In the genomic region with DNA sequence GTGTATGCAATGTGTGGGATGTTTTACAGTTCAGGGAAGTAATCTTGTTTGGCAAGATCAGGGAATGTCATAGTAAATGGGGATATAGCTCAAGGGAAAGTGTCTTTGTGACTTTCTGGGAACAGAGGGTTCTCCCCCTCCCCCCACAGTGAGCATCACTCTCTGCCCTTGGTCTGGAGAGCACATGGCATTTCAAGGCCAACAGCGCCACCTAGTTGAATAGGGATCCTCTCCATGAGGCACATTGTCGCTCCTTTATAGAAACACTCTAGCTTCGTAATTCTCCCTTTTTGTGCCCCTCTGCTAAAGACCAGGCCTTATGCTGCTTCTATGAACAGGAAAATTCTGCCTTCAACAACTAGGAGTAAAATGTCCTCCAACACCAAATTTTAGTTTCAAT, we compare ENCODE assay signal across 12 cellular contexts. TPM values are rescaled to one million over a fixed set of nuclear protein-coding genes. Genes with fewer than 3 reads are reported as not detected.
A peak's percentile ranks its signal among the peaks of the same experiment; 100 is the strongest.
DNase-seq lines count a peak whose midpoint lies in the region; ATAC-seq, FAIRE-seq and TF ChIP-seq lines count a peak whose summit lies in the region.
"Had no signal": no experiment of that assay in that cellular context is flagged by ENCODE, and none has a peak within 500 bp of the region (broad histone marks: within the 10 kb centered on the region; RNA-seq: fewer than 3 reads in every experiment).

No MANE protein-coding gene starts in this region.

- peak; percentile 54 to 90; a peak in 3 of 6 replicates for ATAC-seq in A549
- no peak for ATAC-seq in gastrocnemius medialis
- ATAC-seq in psoas muscle, result no peak
- ATAC-seq: left ventricle myocardium superior had no signal

- WGBS in A549 (ENCODE audit: missing lambda C conversion rate), result 21% methylated on average over 3 of the region's 3 CpGs
- 85 to 86% (median 85%) methylated on average over 3 of the region's 3 CpGs for WGBS in psoas muscle, 3 donors

- H3K9me3 ChIP-seq in A549 (0 out of 3 replicates have a peak, but pooled peaks cover 5% of the 10 kb centered on the region), gastrocnemius medialis (peaks cover 0 to 12% (median 0%) of the 10 kb centered on the region in 3 donors), psoas muscle (peaks cover 26% of the 10 kb centered on the region)

- POLR2A ChIA-PET in A549 (lab: Yijun Ruan, JAX), result no interaction called here

- DNase-seq in A549 (ENCODE audit: low read depth in 1 of 2, low spot score in 1 of 2) (peak; percentile 24 to 77), EH (ENCODE audit: low read depth) (peak; percentile 36), NAMALWA (ENCODE audit: low spot score) (peak; percentile 73), brain microvascular endothelial cell (peak; percentile 3), gastrocnemius medialis (no peak), psoas muscle (no peak), GM20000 (ENCODE audit: low spot score) (no peak), GM03348 (ENCODE audit: low spot score) (no peak)
- DNase-seq: activated T-cell treated with anti-CD3 and anti-CD28 coated beads, Interleukin-2, amount 50 U/mL, for 24 hours; left ventricle myocardium superior; T-helper 1 cell had no signal

- H3K27me3 ChIP-seq in brain microvascular endothelial cell (replicated peaks) (no peaks in the 10 kb centered on the region), gastrocnemius medialis (no peaks in the 10 kb centered on the region), psoas muscle (ENCODE audit: insufficient read depth in 3 of 3, low read length in 2 of 3) (no peaks in the 10 kb centered on the region)

- no peak overlapping the region for H3K27ac ChIP-seq in A549
- H3K27ac ChIP-seq in brain microvascular endothelial cell, result no peak overlapping the region
- no peak overlapping the region for H3K27ac ChIP-seq in gastrocnemius medialis
- H3K27ac ChIP-seq in psoas muscle, result no peak overlapping the region

- TF ChIP-seq POLR2A in A549 (IDR thresholded peaks at IDR 0.05; ENCODE audit: low read length), result no peak
- no peak for TF ChIP-seq POLR2A in gastrocnemius medialis (IDR thresholded peaks at IDR 0.05)

- intact Hi-C loops in gastrocnemius medialis (cut with DNase I; ENCODE audit: low total_unique reads) (no loop called here), psoas muscle (cut with DNase I) (loop anchor here in 1 of 2 donors (10.0 kb wide), 1 partner anchor 82 kb away; no protein-coding TSS in a partner anchor)

- no peak overlapping the region for H3K4me3 ChIP-seq in A549
- no peak overlapping the region for H3K4me3 ChIP-seq in brain microvascular endothelial cell (ENCODE audit: low read depth, low read length)
- no peak overlapping the region for H3K4me3 ChIP-seq in gastrocnemius medialis
- H3K4me3 ChIP-seq in psoas muscle, result no peak overlapping the region

- TF ChIP-seq CTCF in A549 (IDR thresholded peaks at IDR 0.05), result peak; percentile 45
- TF ChIP-seq CTCF in brain microvascular endothelial cell (IDR thresholded peaks at IDR 0.05; ENCODE audit: low read depth, low read length, missing control alignments), result peak; percentile 42
- TF ChIP-seq CTCF in gastrocnemius medialis (IDR thresholded peaks at IDR 0.05 in 4 of 5, conservative IDR thresholded peaks at IDR 0.05 in 1 of 5), result no peak
- no peak for TF ChIP-seq CTCF in psoas muscle (IDR thresholded peaks at IDR 0.05)
- TF ChIP-seq CTCF in GM20000 (IDR thresholded peaks at IDR 0.05; ENCODE audit: extremely low read depth, missing control alignments), result no peak

- CTCF ChIA-PET in A549 (lab: Yijun Ruan, JAX), result interaction anchor here (0.8 to 1.7 kb wide), 10 partner anchors 10 to 1141 kb away, joined by 3 to 6 read pairs (median 3); no protein-coding TSS in a partner anchor

- H3K4me1 ChIP-seq in A549 (no peaks in the 10 kb centered on the region), gastrocnemius medialis (no peaks in the 10 kb centered on the region), psoas muscle (no peaks in the 10 kb centered on the region)

- H3K36me3 ChIP-seq in brain microvascular endothelial cell (replicated peaks) (no peaks in the 10 kb centered on the region), gastrocnemius medialis (no peaks in the 10 kb centered on the region), psoas muscle (ENCODE audit: insufficient read depth in 1 of 2, low read depth in 1 of 2) (no peaks in the 10 kb centered on the region)

- H3K4me2 ChIP-seq in A549, result no peak overlapping the region

- FAIRE-seq in A549 (lab: Jason Lieb, UNC), result no peak
- FAIRE-seq: HTR-8/SVneo had no signal

- in situ Hi-C loops in brain microvascular endothelial cell (cut with HindIII; ENCODE audit: low pct_ligation_motif_present, low sequenced_read_pairs) (no loop called here), gastrocnemius medialis (cut with MboI; ENCODE audit: low sequenced_read_pairs in 4 of 4) (no loop called here)

- TF ChIP-seq EP300 in A549 (IDR thresholded peaks at IDR 0.05), result no peak

- TF ChIP-seq RAD21 in A549 (conservative IDR thresholded peaks at IDR 0.05 in 1 of 2, IDR thresholded peaks at IDR 0.05 in 1 of 2), result peak; percentile 61 to 82

TF ChIP-seq in A549, 52 proteins besides CTCF, POLR2A, EP300 and RAD21:
- TF ChIP-seq ESRRA (IDR thresholded peaks at IDR 0.05; ENCODE audit: borderline replicate concordance, low read length) (no peak), SMC3 (IDR thresholded peaks at IDR 0.05) (peak; percentile 28; the same call in 1 of the 3 replicates), MAX (IDR thresholded peaks at IDR 0.05) (peak; percentile 70)

RNA-seq across cellular contexts. Expression of gene ARNT2, which starts 37.1 kb away (rescaled TPM):
- 17.0 and 25.3 TPM in 2 replicates for polyA plus RNA-seq in A549 (2011; rRNA removed)
- polyA plus RNA-seq in A549 (2012; cell fraction: cytosol; rRNA removed), result 8.3 and 10.9 TPM in 2 replicates
- polyA plus RNA-seq in A549 (2012; cell fraction: nucleus; rRNA removed), result 9.9 and 14.0 TPM in 2 replicates
- polyA plus RNA-seq in A549 (2017; fragmentation: RNase III; extraction: RNeasy Plus Mini Kit Qiagen cat#74134 plus additional on column Dnase treatment), result 8.9 to 10.1 TPM (median 9.8 TPM) in 3 replicates
- 30.1 and 36.5 TPM in 2 replicates for polyA minus RNA-seq in A549 (2011; rRNA and poly(A)+ RNA removed)
- 10 to 100 TPM in 1 of 4 donors, 1 to 10 TPM in 3; 4.1 to 23.5 (median 6.6) TPM for total RNA-seq in gastrocnemius medialis
- total RNA-seq in psoas muscle, result 10 to 100 TPM in 2 of 4 donors, 1 to 10 TPM in 2; 2.7 to 12.2 (median 8.0) TPM
- polyA plus RNA-seq in psoas muscle, result 1 to 10 TPM in 2 of 3 donors, under 1 TPM in 1; 0.09 to 4.4 (median 3.8) TPM

Comparison
In these comparisons a context has a peak if more than half of its experiments do, and no peak if none do; other contexts are left out.
1. ATAC-seq: peak in A549 (2 of 2); none in gastrocnemius medialis (0 of 2) and psoas muscle (0 of 4).
2. DNase-seq: peak in A549 (2 of 2), EH (single experiment), NAMALWA (single experiment) and brain microvascular endothelial cell (single experiment); none in gastrocnemius medialis (0 of 2), psoas muscle (0 of 2), GM20000 (single experiment) and GM03348 (single experiment).
3. CTCF ChIP-seq: peak in A549 (single experiment) and brain microvascular endothelial cell (single experiment); none in gastrocnemius medialis (0 of 5), psoas muscle (single experiment) and GM20000 (single experiment).